In genomic region chr10:5891009-5891408, GRCh38 we compare ENCODE assay signal across 8 cellular contexts. TPM values are rescaled to one million over a fixed set of nuclear protein-coding genes. Genes with fewer than 3 reads are reported as not detected.
DNase-seq lines count a peak whose midpoint lies in the region; ATAC-seq and TF ChIP-seq lines count a peak whose summit lies in the region.

No MANE protein-coding gene starts in this region.

- peak overlapping the region; percentile 83 for H3K27ac Mint-ChIP-seq in activated naive CD8-positive, alpha-beta T cell
- peak overlapping the region in 1 of 2 donors; percentile 86 for H3K27ac Mint-ChIP-seq in stimulated activated naive CD8-positive, alpha-beta T cell treated with anti-CD3 and anti-CD28 coated beads, Interleukin-15, amount 100 ng/mL, for 72 hours

- peak overlapping the region; percentile 25 to 58; a peak in 2 of 4 replicates for H3K27ac ChIP-seq in SK-N-SH (ENCODE audit: low read depth in 2 of 2, low read length in 1 of 2)

- H2AFZ ChIP-seq in SK-N-SH (ENCODE audit: low read depth), result no peak overlapping the region

- peaks cover under 1% of the 10 kb centered on the region for H3F3A ChIP-seq in SK-N-SH (replicated peaks; ENCODE audit: insufficient read depth)

- H3K79me2 ChIP-seq in SK-N-SH (ENCODE audit: insufficient read depth), result peaks cover 81% of the 10 kb centered on the region

- H3K9ac ChIP-seq in SK-N-SH, result peak overlapping the region; percentile 89

- WGBS in SK-N-SH (ENCODE audit: low lambda C conversion rate), result 70% methylated on average over 7 of the region's 7 CpGs

- H3K9me2 ChIP-seq in SK-N-SH, result no peaks in the 10 kb centered on the region

- H3K9me3 ChIP-seq in SK-N-SH, result no peaks in the 10 kb centered on the region
- no peaks in the 10 kb centered on the region for H3K9me3 ChIP-seq in iPS-18c (ENCODE audit: control insufficient read depth, insufficient read depth, low read length)

- H3K4me1 Mint-ChIP-seq in activated naive CD8-positive, alpha-beta T cell (ENCODE audit: low read depth), result peaks cover 55% of the 10 kb centered on the region
- peaks cover 74% of the 10 kb centered on the region for H3K4me1 Mint-ChIP-seq in stimulated activated naive CD8-positive, alpha-beta T cell treated with anti-CD3 and anti-CD28 coated beads, Interleukin-15, amount 100 ng/mL, for 72 hours

- H3K4me3 Mint-ChIP-seq in activated naive CD8-positive, alpha-beta T cell, result peak overlapping the region; percentile 95
- H3K4me3 Mint-ChIP-seq in stimulated activated naive CD8-positive, alpha-beta T cell treated with anti-CD3 and anti-CD28 coated beads, Interleukin-15, amount 100 ng/mL, for 72 hours, result peak overlapping the region; percentile 88 to 98

- H3K27me3 Mint-ChIP-seq in activated naive CD8-positive, alpha-beta T cell, result no peaks in the 10 kb centered on the region
- no peaks in the 10 kb centered on the region for H3K27me3 Mint-ChIP-seq in stimulated activated naive CD8-positive, alpha-beta T cell treated with anti-CD3 and anti-CD28 coated beads, Interleukin-15, amount 100 ng/mL, for 72 hours

- CTCF ChIA-PET in SK-N-SH (lab: Yijun Ruan, JAX), result interaction anchor here (0.6 to 1.9 kb wide), 2 partner anchors 195 to 1246 kb away, joined by 3 to 5 read pairs; no protein-coding TSS in a partner anchor

- ATAC-seq in SK-N-SH treated with all-trans-retinoic acid at 6 μM for 48 hours (no peak), GM21717 (IDR thresholded peaks at IDR 0.05; ENCODE audit: unreplicated experiment) (no peak)
- ATAC-seq in stimulated activated naive CD8-positive, alpha-beta T cell treated with anti-CD3 and anti-CD28 coated beads, Interleukin-15, amount 100 ng/mL, for 72 hours, result no peak

- TF ChIP-seq EP300 in SK-N-SH (IDR thresholded peaks at IDR 0.05; ENCODE audit: borderline replicate concordance in 1 of 2, low read depth in 1 of 2, low read length in 1 of 2), result no peak

- DNase-seq in SK-N-SH (no peak), NCI-H345 (lab: John Stamatoyannopoulos, UW) (no peak), DMS114 treated with DMSO at 0.1 percent for 48 hours (lab: John Stamatoyannopoulos, UW; ENCODE audit: unreplicated experiment) (no peak)
- DNase-seq in stimulated activated naive CD8-positive, alpha-beta T cell treated with anti-CD3 and anti-CD28 coated beads, Interleukin-15, amount 100 ng/mL, for 72 hours, result no peak

- peak overlapping the region; percentile 90 for H3K4me2 ChIP-seq in SK-N-SH

- no peak for TF ChIP-seq RAD21 in SK-N-SH (IDR thresholded peaks at IDR 0.05; ENCODE audit: low read length)

- H3K27me3 ChIP-seq in SK-N-SH (ENCODE audit: insufficient read depth), result no peaks in the 10 kb centered on the region

- H3K36me3 ChIP-seq in SK-N-SH (replicated peaks in 1 of 2; ENCODE audit: control insufficient read depth in 1 of 2, insufficient read depth in 2 of 2, low read length in 1 of 2), result peaks cover 37 to 38% of the 10 kb centered on the region in 2 experiments

- peaks cover 11% of the 10 kb centered on the region for H3K36me3 Mint-ChIP-seq in activated naive CD8-positive, alpha-beta T cell

- POLR2A ChIA-PET in SK-N-SH (lab: Yijun Ruan, JAX), result interaction anchor here (3.1 kb wide), 1 partner anchor 77 kb away, joined by 17 read pairs; the partner anchor contains the start of gene GDI2

- H3K4me3 ChIP-seq in SK-N-SH (ENCODE audit: low read depth in 2 of 2, low read length in 1 of 2) (peak overlapping the region; percentile 79 to 85), iPS-18c (ENCODE audit: insufficient read depth, low read depth, low read length) (peak overlapping the region; percentile 63)

- no peak for TF ChIP-seq CTCF in SK-N-SH (IDR thresholded peaks at IDR 0.05)

- H3K4me1 ChIP-seq in SK-N-SH (ENCODE audit: control insufficient read depth in 1 of 2, insufficient read depth in 2 of 2, low read depth in 1 of 2, low read length in 1 of 2), result peaks cover 12 to 22% of the 10 kb centered on the region in 2 experiments; a peak in 3 of 4 replicates

- H4K20me1 ChIP-seq in SK-N-SH (ENCODE audit: insufficient read depth), result peaks cover 24% of the 10 kb centered on the region

- no peaks in the 10 kb centered on the region for H3K9me3 Mint-ChIP-seq in activated naive CD8-positive, alpha-beta T cell (ENCODE audit: low read depth)
- no peaks in the 10 kb centered on the region for H3K9me3 Mint-ChIP-seq in stimulated activated naive CD8-positive, alpha-beta T cell treated with anti-CD3 and anti-CD28 coated beads, Interleukin-15, amount 100 ng/mL, for 72 hours

TF ChIP-seq in SK-N-SH, 30 proteins besides CTCF, POLR2A, EP300 and RAD21 (continues in another document):
- TF ChIP-seq CHD2 (IDR thresholded peaks at IDR 0.05; ENCODE audit: low read length, partially characterized antibody) (no peak), MEF2A (IDR thresholded peaks at IDR 0.05; ENCODE audit: borderline replicate concordance, low read depth) (no peak), USF2 (IDR thresholded peaks at IDR 0.05; ENCODE audit: borderline replicate concordance, low read depth, low read length) (no peak), MXI1 (IDR thresholded peaks at IDR 0.05; ENCODE audit: low read depth, low read length) (no peak), PBX3 (IDR thresholded peaks at IDR 0.05) (no peak), FOXJ3 (CRISPR knock-in tag; IDR thresholded peaks at IDR 0.05) (no peak), MAX (IDR thresholded peaks at IDR 0.05; ENCODE audit: low read depth) (no peak), GATA2 (CRISPR knock-in tag; IDR thresholded peaks at IDR 0.05) (no peak), RXRA (IDR thresholded peaks at IDR 0.05; ENCODE audit: borderline replicate concordance, low read depth) (no peak)

TF ChIP-seq in SK-N-SH treated with all-trans-retinoic acid at 6 μM for 48 hours, 23 proteins besides CTCF, POLR2A, EP300 and RAD21:
- TF ChIP-seq RARB (CRISPR knock-in tag; IDR thresholded peaks at IDR 0.05), result no peak
- TF ChIP-seq ZFP3 (CRISPR knock-in tag; IDR thresholded peaks at IDR 0.05), result no peak
- no peak for TF ChIP-seq PPARA (CRISPR knock-in tag; IDR thresholded peaks at IDR 0.05; ENCODE audit: borderline replicate concordance)
- no peak for TF ChIP-seq ZFP30 (CRISPR knock-in tag; IDR thresholded peaks at IDR 0.05)
- no peak for TF ChIP-seq POU6F1 (CRISPR knock-in tag; IDR thresholded peaks at IDR 0.05; ENCODE audit: borderline replicate concordance, low read depth)

RNA-seq across cellular contexts. Expression of gene FBH1, which starts 1.0 kb away (rescaled TPM):
- polyA plus RNA-seq in SK-N-SH (2012; rRNA removed), result 60.9 and 71.9 TPM in 2 replicates
- 51.3 and 57.8 TPM in 2 replicates for polyA plus RNA-seq in SK-N-SH (2012; cell fraction: cytosol; rRNA removed)
- 112 and 143 TPM in 2 replicates for polyA plus RNA-seq in SK-N-SH (2012; cell fraction: nucleus; rRNA removed)

RNA-seq across cellular contexts. Expression of gene ANKRD16, which starts 1.3 kb away (rescaled TPM):
- 9.9 and 11.9 TPM in 2 replicates for polyA plus RNA-seq in SK-N-SH (2012; rRNA removed)
- polyA plus RNA-seq in SK-N-SH (2012; cell fraction: cytosol; rRNA removed), result 5.7 and 7.4 TPM in 2 replicates
- 31.9 and 35.4 TPM in 2 replicates for polyA plus RNA-seq in SK-N-SH (2012; cell fraction: nucleus; rRNA removed)
